Comparison of ENCODE assay signal across 9 cellular contexts in the genomic region with DNA sequence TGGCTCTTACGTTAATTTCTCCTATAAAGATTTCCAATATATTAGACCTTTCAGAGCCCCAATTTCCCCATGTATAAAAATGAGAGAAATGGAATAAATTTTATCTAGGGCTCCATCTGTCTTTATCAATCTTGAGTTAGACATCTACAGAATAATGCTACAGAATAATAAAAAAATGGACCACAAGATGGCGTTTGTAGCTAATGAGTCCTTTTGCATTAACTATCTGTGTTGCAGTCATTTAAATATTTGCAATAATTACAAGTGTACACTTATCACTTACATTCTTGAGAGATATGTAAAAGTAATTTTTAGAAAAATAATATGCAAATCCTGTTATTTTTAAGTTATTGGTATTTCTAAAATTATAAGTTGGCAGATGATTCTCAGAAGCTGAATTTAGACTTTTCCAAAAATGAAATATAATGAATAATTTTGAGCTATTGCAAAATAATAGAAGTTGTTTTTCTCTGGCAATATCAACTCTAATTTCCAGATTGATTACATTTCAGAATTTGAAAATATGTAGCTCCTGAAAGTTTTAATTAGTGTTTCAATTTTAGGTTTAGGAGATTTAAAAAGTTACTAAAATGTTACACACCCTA.
DNase-seq lines count a peak whose midpoint lies in the region; ATAC-seq and TF ChIP-seq lines count a peak whose summit lies in the region.
"Had no signal": no experiment of that assay in that cellular context is flagged by ENCODE, and none has a peak within 500 bp of the region (broad histone marks: within the 10 kb centered on the region; RNA-seq: fewer than 3 reads in every experiment).

No MANE protein-coding gene starts in this region.

- ATAC-seq in HG03469 (IDR thresholded peaks at IDR 0.05; ENCODE audit: unreplicated experiment) (peak; percentile 50), GM18502 (IDR thresholded peaks at IDR 0.05; ENCODE audit: poor library complexity, unreplicated experiment) (no peak)

- 35 to 45% (median 43%) methylated on average over 2 of the region's 2 CpGs for WGBS in adrenal gland, 4 donors

- no peaks in the 10 kb centered on the region for H3K36me3 Mint-ChIP-seq in nephron (ENCODE audit: low read depth)

- TF ChIP-seq CTCF in adrenal gland (IDR thresholded peaks at IDR 0.05) (peak; percentile 21 to 58 (median 36)), nephron (IDR thresholded peaks at IDR 0.05; ENCODE audit: unreplicated experiment in 3 of 3) (peak; percentile 40 to 53 (median 46))

- H3K27me3 ChIP-seq in adrenal gland = no peaks in the 10 kb centered on the region
- H3K27me3 ChIP-seq: BLaER1 had no signal

- H3K4me3 Mint-ChIP-seq in nephron = no peak overlapping the region

- H3K36me3 ChIP-seq in adrenal gland (replicated peaks in 1 of 2) = no peaks in the 10 kb centered on the region
- H3K36me3 ChIP-seq: BLaER1 had no signal

- H3K4me1 ChIP-seq in adrenal gland (replicated peaks in 1 of 2) = no peaks in the 10 kb centered on the region
- H3K4me1 ChIP-seq: BLaER1 had no signal

- H3K27me3 Mint-ChIP-seq in nephron (ENCODE audit: low read depth) = no peaks in the 10 kb centered on the region

- DNase-seq in DMS153 treated with DMSO at 0.1 percent for 48 hours (lab: John Stamatoyannopoulos, UW; ENCODE audit: unreplicated experiment) = peak; percentile 32
- no peak for DNase-seq in DMS153 (lab: John Stamatoyannopoulos, UW)
- DNase-seq in adrenal gland = no peak
- DNase-seq in NK-92 treated with Interleukin-12 subunit alpha and Interleukin-12 subunit beta, amount 100 ng/mL, for 24 hours (lab: John Stamatoyannopoulos, UW) = no peak
- no peak for DNase-seq in germinal center (ENCODE audit: low spot score)

- H3K9me3 ChIP-seq in adrenal gland (replicated peaks in 1 of 3) = no peaks in the 10 kb centered on the region
- H3K9me3 ChIP-seq: BLaER1 had no signal

- H3K4me1 Mint-ChIP-seq in nephron = no peaks in the 10 kb centered on the region

- no peak for TF ChIP-seq POLR2A in adrenal gland (IDR thresholded peaks at IDR 0.05)

- no peak overlapping the region for H3K27ac ChIP-seq in adrenal gland
- H3K27ac ChIP-seq: BLaER1 had no signal

- H3K27ac Mint-ChIP-seq in nephron = no peak overlapping the region

- H3K9me3 Mint-ChIP-seq in nephron = no peaks in the 10 kb centered on the region

- intact Hi-C loops in adrenal gland (cut with DNase I) = no loop called here

- no peak overlapping the region for H3K4me3 ChIP-seq in adrenal gland
- H3K4me3 ChIP-seq: BLaER1 had no signal
